ENCODE assay signal across 7 cellular contexts in genomic region chr20:45014131-45014530, GRCh38. TPM values are rescaled to one million over a fixed set of nuclear protein-coding genes. Genes with fewer than 3 reads are reported as not detected.
DNase-seq lines count a peak whose midpoint lies in the region; ATAC-seq, FAIRE-seq and TF ChIP-seq lines count a peak whose summit lies in the region.
"Not testable (repeated sequence)": the region's sequence is repeated elsewhere in the genome, so short reads cannot be mapped to it uniquely, and the experiment has no call there.

No MANE protein-coding gene starts in this region.

- H2AK5ac ChIP-seq in trophoblast cell (ENCODE audit: low read length): peak overlapping the region; percentile 40

- not testable (repeated sequence) for FAIRE-seq in keratinocyte (lab: Jason Lieb, UNC)

- not testable (repeated sequence) for H2AFZ ChIP-seq in keratinocyte (ENCODE audit: control insufficient read depth, low read length); trophoblast cell (ENCODE audit: insufficient read depth, low read length, poor library complexity)

- not testable (repeated sequence) for H4K12ac ChIP-seq in trophoblast cell (ENCODE audit: low read depth, low read length)

- peak overlapping the region; percentile 59 for H2BK5ac ChIP-seq in trophoblast cell (ENCODE audit: low read depth, low read length, poor library complexity)

- ATAC-seq in RWPE2 (ENCODE audit: low read depth); activated T-cell treated with anti-CD3 and anti-CD28 coated beads, Interleukin-2, amount 50 U/mL, for 72 hours (replicated peaks in 1 of 2): not testable (repeated sequence)

- H3K36me3 Mint-ChIP-seq in HFFc6 (ENCODE audit: low read depth): peaks cover 23% of the 10 kb centered on the region
- peaks cover 4 to 39% of the 10 kb centered on the region in 2 donors for H3K36me3 Mint-ChIP-seq in activated T-cell treated with anti-CD3 and anti-CD28 coated beads, Interleukin-2, amount 50 U/mL, for 72 hours (ENCODE audit: insufficient read depth in 2 of 2)
- H3K36me3 Mint-ChIP-seq in chondrocyte (ENCODE audit: low read depth): not testable (repeated sequence)

- not testable (repeated sequence) for H3K18ac ChIP-seq in trophoblast cell (ENCODE audit: low read length)

- H4K8ac ChIP-seq in trophoblast cell (ENCODE audit: low read depth, low read length): peak overlapping the region; percentile 33

- dilution Hi-C loops in keratinocyte (cut with MboI; ENCODE audit: extremely low pct_ligation_motif_present, low sequenced_read_pairs): not testable (repeated sequence)

- peak; percentile 31 for DNase-seq in EH (ENCODE audit: low read depth)
- DNase-seq in HFFc6; RWPE2 (ENCODE audit: low spot score); activated T-cell treated with anti-CD3 and anti-CD28 coated beads, Interleukin-2, amount 50 U/mL, for 72 hours; chondrocyte (ENCODE audit: low spot score); keratinocyte (ENCODE audit: low read depth, low spot score); trophoblast cell: not testable (repeated sequence)

- H3K9me1 ChIP-seq in keratinocyte (ENCODE audit: control insufficient read depth, extremely low read depth, insufficient read depth, low read length): not testable (repeated sequence)

- H3K9me3 ChIP-seq in RWPE2 (ENCODE audit: severe bottlenecking); keratinocyte (ENCODE audit: control insufficient read depth, low read depth, low read length); trophoblast cell (ENCODE audit: insufficient read depth, low read depth, low read length): not testable (repeated sequence)

- H3K4me2 ChIP-seq in keratinocyte (ENCODE audit: control insufficient read depth, extremely low read depth, insufficient read depth, low read depth, low read length): peak overlapping the region; percentile 41
- not testable (repeated sequence) for H3K4me2 ChIP-seq in trophoblast cell (ENCODE audit: low read length)

- peak overlapping the region; percentile 80 for H2BK12ac ChIP-seq in trophoblast cell (ENCODE audit: low read length)

- H3K23ac ChIP-seq in trophoblast cell (ENCODE audit: low read length): not testable (repeated sequence)

- not testable (repeated sequence) for H3K79me1 ChIP-seq in trophoblast cell (ENCODE audit: low read length)

- peak overlapping the region; percentile 57 for H3K14ac ChIP-seq in trophoblast cell (ENCODE audit: low read length)

- H3K36me3 ChIP-seq in RWPE2 (ENCODE audit: low read depth): peaks cover 61% of the 10 kb centered on the region
- not testable (repeated sequence) for H3K36me3 ChIP-seq in keratinocyte (ENCODE audit: control insufficient read depth in 2 of 2, extremely low read depth in 1 of 2, insufficient read depth in 2 of 2, low read length in 2 of 2); trophoblast cell (ENCODE audit: control insufficient read depth in 1 of 2, insufficient read depth in 2 of 2, low read length in 2 of 2)

- not testable (repeated sequence) for H3K27me3 ChIP-seq in RWPE2 (ENCODE audit: insufficient read depth, poor library complexity, severe bottlenecking); keratinocyte (ENCODE audit: control insufficient read depth, extremely low read depth, insufficient read depth, low read length); trophoblast cell (ENCODE audit: insufficient read depth, low read length)

- H3K79me2 ChIP-seq in keratinocyte (ENCODE audit: control insufficient read depth, insufficient read depth, low read length); trophoblast cell (ENCODE audit: control insufficient read depth, insufficient read depth, low read length, poor library complexity): not testable (repeated sequence)

- WGBS in trophoblast cell (ENCODE audit: extremely low coverage, insufficient coverage, insufficient read length): no CpG with 5 or more reads among the region's 8 CpGs

- peaks cover 60% of the 10 kb centered on the region for H3K4me1 ChIP-seq in RWPE2 (ENCODE audit: insufficient read depth, poor library complexity, severe bottlenecking)
- peaks cover 67% of the 10 kb centered on the region for H3K4me1 ChIP-seq in keratinocyte (ENCODE audit: control insufficient read depth, extremely low read depth, insufficient read depth, low read length)
- not testable (repeated sequence) for H3K4me1 ChIP-seq in trophoblast cell (ENCODE audit: control insufficient read depth in 1 of 2, insufficient read depth in 2 of 2, low read length in 2 of 2)

- not testable (repeated sequence) for H3K4me3 ChIP-seq in RWPE2 (ENCODE audit: severe bottlenecking); keratinocyte (ENCODE audit: control insufficient read depth in 2 of 3, extremely low read depth in 1 of 3, insufficient read depth in 2 of 3, low read depth in 1 of 3, low read length in 3 of 3); trophoblast cell (ENCODE audit: low read depth, low read length)

- peak overlapping the region; percentile 90 for H4K91ac ChIP-seq in trophoblast cell (ENCODE audit: low read depth, low read length)

- peak overlapping the region; percentile 75 for H3K27ac Mint-ChIP-seq in HFFc6
- peak overlapping the region; percentile 43 for H3K27ac Mint-ChIP-seq in activated T-cell treated with anti-CD3 and anti-CD28 coated beads, Interleukin-2, amount 50 U/mL, for 72 hours
- H3K27ac Mint-ChIP-seq in chondrocyte (ENCODE audit: unreplicated experiment): peak overlapping the region; percentile 12

- H3K4me3 Mint-ChIP-seq in HFFc6: peak overlapping the region; percentile 62
- H3K4me3 Mint-ChIP-seq in activated T-cell treated with anti-CD3 and anti-CD28 coated beads, Interleukin-2, amount 50 U/mL, for 72 hours; chondrocyte (ENCODE audit: unreplicated experiment): not testable (repeated sequence)

- H4K20me1 ChIP-seq in keratinocyte (ENCODE audit: control insufficient read depth, extremely low read depth, insufficient read depth, low read length): not testable (repeated sequence)

- TF ChIP-seq CTCF in HFFc6 (IDR thresholded peaks at IDR 0.05); RWPE2 (IDR thresholded peaks at IDR 0.05; ENCODE audit: poor library complexity, severe bottlenecking); chondrocyte (IDR thresholded peaks at IDR 0.05); keratinocyte (optimal IDR thresholded peaks at IDR 0.05 in 1 of 3, IDR thresholded peaks at IDR 0.05 in 1 of 3, conservative IDR thresholded peaks at IDR 0.05 in 1 of 3; ENCODE audit: extremely low read depth in 1 of 3, insufficient read depth in 2 of 3, low read length in 3 of 3): not testable (repeated sequence)

- H3K9ac ChIP-seq in keratinocyte (ENCODE audit: control insufficient read depth, extremely low read depth, insufficient read depth, low read length): peak overlapping the region; percentile 0
- not testable (repeated sequence) for H3K9ac ChIP-seq in trophoblast cell (ENCODE audit: low read length)

- not testable (repeated sequence) for H3K27me3 Mint-ChIP-seq in HFFc6 (ENCODE audit: insufficient read depth); activated T-cell treated with anti-CD3 and anti-CD28 coated beads, Interleukin-2, amount 50 U/mL, for 72 hours (ENCODE audit: low read depth); chondrocyte (ENCODE audit: low read depth)

- H3K4ac ChIP-seq in trophoblast cell (ENCODE audit: low read depth, low read length): peak overlapping the region; percentile 36

- peaks cover 90% of the 10 kb centered on the region for H3K4me1 Mint-ChIP-seq in HFFc6 (ENCODE audit: low read depth)
- H3K4me1 Mint-ChIP-seq in activated T-cell treated with anti-CD3 and anti-CD28 coated beads, Interleukin-2, amount 50 U/mL, for 72 hours (ENCODE audit: low read depth): peaks cover 64% of the 10 kb centered on the region
- peaks cover 62% of the 10 kb centered on the region for H3K4me1 Mint-ChIP-seq in chondrocyte (ENCODE audit: low read depth)

- H3K27ac ChIP-seq in RWPE2 (ENCODE audit: poor library complexity, severe bottlenecking) (peak overlapping the region; percentile 79), keratinocyte (ENCODE audit: control insufficient read depth, insufficient read depth, low read length) (peak overlapping the region; percentile 65), trophoblast cell (ENCODE audit: low read depth, low read length) (peak overlapping the region; percentile 4)

- H3K9me3 Mint-ChIP-seq in HFFc6; activated T-cell treated with anti-CD3 and anti-CD28 coated beads, Interleukin-2, amount 50 U/mL, for 72 hours; chondrocyte (ENCODE audit: low read depth): not testable (repeated sequence)

- peak overlapping the region; percentile 60 for H2BK120ac ChIP-seq in trophoblast cell (ENCODE audit: insufficient read depth, low read length, poor library complexity)

RNA-seq across cellular contexts. Expression of gene STK4, which starts 47.8 kb away (rescaled TPM):
- total RNA-seq in HFFc6 (2021; fragmentation: NEBNext Ultra II Directional; extraction: Animal tissue kit (Norgen Biotek cat#: 25700)): 10 to 100 TPM; 34.3 to 46.6 (median 36.6) TPM
- total RNA-seq in activated T-cell treated with anti-CD3 and anti-CD28 coated beads, Interleukin-2, amount 50 U/mL, for 72 hours: 100 to 1,000 TPM; 161 to 162 TPM
- total RNA-seq in chondrocyte: 21.7 to 24.2 TPM (median 23.4 TPM) in 3 replicates
- polyA plus RNA-seq in keratinocyte: 23.4 to 30.5 TPM (median 27.4 TPM) in 3 replicates
- 27.2 TPM for polyA plus RNA-seq in keratinocyte (2011; ENCODE audit: low read depth)
- polyA plus RNA-seq in keratinocyte (2011; cell fraction: cytosol; rRNA removed): 17.0 and 24.4 TPM in 2 replicates
- polyA plus RNA-seq in keratinocyte (2011; cell fraction: nucleus; rRNA removed): 28.5 and 34.3 TPM in 2 replicates
- 12.1 and 17.4 TPM in 2 replicates for polyA plus RNA-seq in keratinocyte (2012; ENCODE audit: low replicate concordance)
- 20.4 to 47.9 TPM (median 30.2 TPM) in 3 replicates for polyA minus RNA-seq in keratinocyte
- 19.2 TPM for polyA minus RNA-seq in keratinocyte (2011; cell fraction: cytosol; rRNA and poly(A)+ RNA removed)
- 27.9 and 57.4 TPM in 2 replicates for polyA minus RNA-seq in keratinocyte (2011; cell fraction: nucleus; rRNA and poly(A)+ RNA removed)
- polyA plus RNA-seq in trophoblast cell (2013): 13.2 and 14.0 TPM in 2 replicates

RNA-seq across cellular contexts. Expression of gene TOMM34, which starts 53.9 kb away (rescaled TPM):
- total RNA-seq in HFFc6 (2021; fragmentation: NEBNext Ultra II Directional; extraction: Animal tissue kit (Norgen Biotek cat#: 25700)): 10 to 100 TPM; 88.5 to 96.5 (median 93.0) TPM
- 10 to 100 TPM; 43.5 to 46.8 TPM for total RNA-seq in activated T-cell treated with anti-CD3 and anti-CD28 coated beads, Interleukin-2, amount 50 U/mL, for 72 hours
- total RNA-seq in chondrocyte: 16.2 to 18.8 TPM (median 16.4 TPM) in 3 replicates
- 31.5 to 47.7 TPM (median 32.9 TPM) in 3 replicates for polyA plus RNA-seq in keratinocyte
- polyA plus RNA-seq in keratinocyte (2011; ENCODE audit: low read depth): 17.7 TPM
- 35.4 and 40.1 TPM in 2 replicates for polyA plus RNA-seq in keratinocyte (2011; cell fraction: cytosol; rRNA removed)
- polyA plus RNA-seq in keratinocyte (2011; cell fraction: nucleus; rRNA removed): 25.4 and 28.9 TPM in 2 replicates
- polyA plus RNA-seq in keratinocyte (2012; ENCODE audit: low replicate concordance): 24.9 and 41.7 TPM in 2 replicates
- polyA minus RNA-seq in keratinocyte: 23.5 to 30.2 TPM (median 26.0 TPM) in 3 replicates
- polyA minus RNA-seq in keratinocyte (2011; cell fraction: cytosol; rRNA and poly(A)+ RNA removed): 13.0 TPM
- 8.1 and 8.6 TPM in 2 replicates for polyA minus RNA-seq in keratinocyte (2011; cell fraction: nucleus; rRNA and poly(A)+ RNA removed)
- polyA plus RNA-seq in trophoblast cell (2013): 40.4 and 42.2 TPM in 2 replicates

Comparison
In these comparisons a context has a peak if more than half of its experiments do, and no peak if none do; other contexts are left out.
1. H3K27ac Mint-ChIP-seq: peak in every context shown above with its lines; median percentile 75 in HFFc6; 43 in activated T-cell treated with anti-CD3 and anti-CD28 coated beads, Interleukin-2, amount 50 U/mL, for 72 hours; 12 in chondrocyte.
2. H3K27ac ChIP-seq: peak in every context shown above with its lines; median percentile 79 in RWPE2; 65 in keratinocyte; 4 in trophoblast cell.